Comparison of ENCODE assay signal across 1 cellular context in the genomic region with DNA sequence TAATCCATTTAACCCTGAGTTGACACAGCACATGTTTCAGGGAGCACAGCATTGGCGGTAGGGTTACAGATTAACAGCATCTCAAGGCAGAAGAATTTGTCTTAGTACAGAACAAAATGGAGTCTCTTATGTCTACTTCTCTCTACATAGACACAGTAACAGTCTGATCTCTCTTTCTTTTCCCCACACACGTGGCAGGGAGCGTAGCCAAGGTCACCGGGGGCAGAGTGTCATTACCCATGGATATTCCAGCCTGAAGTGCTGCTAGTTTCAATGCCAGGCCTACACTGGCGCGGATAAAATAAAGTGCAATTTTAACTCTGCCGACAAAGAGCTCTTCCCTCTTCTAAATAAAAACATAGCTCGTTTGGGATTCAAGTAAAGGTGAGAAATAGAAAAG.
TF ChIP-seq lines count a peak whose summit lies in the region.
"Not testable (repeated sequence)": the region's sequence is repeated elsewhere in the genome, so short reads cannot be mapped to it uniquely, and the experiment has no call there.

No MANE protein-coding gene starts in this region.

TF ChIP-seq in K562, 482 proteins besides CTCF, POLR2A, EP300 and RAD21 (continued from another document):
- TF ChIP-seq DIDO1 (tag; IDR thresholded peaks at IDR 0.05; ENCODE audit: low read depth) (0 out of 2 replicates have a peak, but pooled peaks have one; percentile 41), PTRF (tag; IDR thresholded peaks at IDR 0.05) (0 out of 2 replicates have a peak, but pooled peaks have one; percentile 46), DMBX1 (CRISPR knock-in tag; IDR thresholded peaks at IDR 0.05; ENCODE audit: borderline replicate concordance) (peak; percentile 97), ZNF583 (CRISPR knock-in tag; IDR thresholded peaks at IDR 0.05) (peak; percentile 90), ZNF830 (CRISPR knock-in tag; IDR thresholded peaks at IDR 0.05) (0 out of 2 replicates have a peak, but pooled peaks have one; percentile 29), MEF2D (tag; conservative IDR thresholded peaks at IDR 0.05; ENCODE audit: low read depth) (peak; percentile 65), ILK (tag; IDR thresholded peaks at IDR 0.05; ENCODE audit: borderline replicate concordance, low read depth) (0 out of 2 replicates have a peak, but pooled peaks have one; percentile 17), ZNF311 (CRISPR knock-in tag; IDR thresholded peaks at IDR 0.05) (peak; percentile 97), ZNF668 (CRISPR knock-in tag; IDR thresholded peaks at IDR 0.05) (peak; percentile 78; the same call in 1 of the 2 replicates), NR4A1 (tag; IDR thresholded peaks at IDR 0.05) (peak; percentile 94), MECOM (CRISPR knock-in tag; IDR thresholded peaks at IDR 0.05) (peak; percentile 85), NR2C1 (tag; IDR thresholded peaks at IDR 0.05) (peak; percentile 67), ZBTB12 (CRISPR knock-in tag; IDR thresholded peaks at IDR 0.05) (0 out of 2 replicates have a peak, but pooled peaks have one; percentile 37)
- TF ChIP-seq, protein P1, sequence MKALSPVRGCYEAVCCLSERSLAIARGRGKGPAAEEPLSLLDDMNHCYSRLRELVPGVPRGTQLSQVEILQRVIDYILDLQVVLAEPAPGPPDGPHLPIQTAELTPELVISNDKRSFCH (CRISPR knock-in tag; IDR thresholded peaks at IDR 0.05) = not testable (repeated sequence)
- TF ChIP-seq, protein P1 (tag; IDR thresholded peaks at IDR 0.05) = peak; percentile 96
- TF ChIP-seq, protein P2, sequence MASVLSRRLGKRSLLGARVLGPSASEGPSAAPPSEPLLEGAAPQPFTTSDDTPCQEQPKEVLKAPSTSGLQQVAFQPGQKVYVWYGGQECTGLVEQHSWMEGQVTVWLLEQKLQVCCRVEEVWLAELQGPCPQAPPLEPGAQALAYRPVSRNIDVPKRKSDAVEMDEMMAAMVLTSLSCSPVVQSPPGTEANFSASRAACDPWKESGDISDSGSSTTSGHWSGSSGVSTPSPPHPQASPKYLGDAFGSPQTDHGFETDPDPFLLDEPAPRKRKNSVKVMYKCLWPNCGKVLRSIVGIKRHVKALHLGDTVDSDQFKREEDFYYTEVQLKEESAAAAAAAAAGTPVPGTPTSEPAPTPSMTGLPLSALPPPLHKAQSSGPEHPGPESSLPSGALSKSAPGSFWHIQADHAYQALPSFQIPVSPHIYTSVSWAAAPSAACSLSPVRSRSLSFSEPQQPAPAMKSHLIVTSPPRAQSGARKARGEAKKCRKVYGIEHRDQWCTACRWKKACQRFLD (CRISPR knock-in tag; IDR thresholded peaks at IDR 0.05) = 0 out of 2 replicates have a peak, but pooled peaks have one; percentile 47
- not testable (repeated sequence) for TF ChIP-seq NR4A1 (CRISPR knock-in tag; IDR thresholded peaks at IDR 0.05); NR2C1 (IDR thresholded peaks at IDR 0.05)
